Comparison of ENCODE assay signal across 22 cellular contexts in the genomic region with DNA sequence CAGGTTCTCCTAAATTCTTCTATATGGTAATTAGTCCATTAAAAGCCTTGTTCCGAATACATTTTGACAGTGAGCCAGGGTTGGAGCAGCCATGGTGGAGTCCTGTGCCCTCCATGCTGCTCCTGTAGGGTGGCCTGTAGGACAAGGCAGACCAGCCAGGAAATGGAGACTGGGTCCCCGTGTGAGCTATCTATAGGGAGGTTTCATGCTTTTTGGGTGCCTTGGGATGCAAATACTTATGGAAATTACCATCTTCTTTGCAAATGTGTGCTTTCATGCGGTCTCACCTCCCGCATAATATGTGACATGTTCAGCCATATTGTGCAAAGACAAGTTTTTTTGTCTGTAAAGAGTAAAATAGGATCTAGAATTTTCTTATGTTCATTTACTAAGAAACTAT. TPM values are rescaled to one million over a fixed set of nuclear protein-coding genes. Genes with fewer than 3 reads are reported as not detected.
DNase-seq lines count a peak whose midpoint lies in the region; ATAC-seq, FAIRE-seq and TF ChIP-seq lines count a peak whose summit lies in the region.
"Had no signal": no experiment of that assay in that cellular context is flagged by ENCODE, and none has a peak within 500 bp of the region (broad histone marks: within the 10 kb centered on the region; RNA-seq: fewer than 3 reads in every experiment).

No MANE protein-coding gene starts in this region.

- DNase-seq in activated CD4-positive, alpha-beta T cell treated with anti-CD3 and anti-CD28 coated beads, Interleukin-2, amount 10 ng/mL, durations not matched to agents 24 days and 14 days: no peak
- DNase-seq in activated CD4-positive, alpha-beta T cell treated with anti-CD3 and anti-CD28 coated beads for 4 hours: no peak
- DNase-seq in GM12891 (ENCODE audit: insufficient read length, low spot score) (no peak), osteocyte (ENCODE audit: extremely low spot score, unreplicated experiment) (peak; percentile 60), OCI-M2 (lab: John Stamatoyannopoulos, UW; ENCODE audit: unreplicated experiment) (no peak)
- DNase-seq: CD4-positive, alpha-beta T cell; NCI-H1092 treated with DMSO at 0.1 percent for 48 hours; NCI-H1436; NCI-H187 treated with DMSO at 0.1 percent for 48 hours; NCI-H2171 treated with DMSO at 0.1 percent for 48 hours; NCI-H345; NCI-H510A treated with DMSO at 0.1 percent for 48 hours; NCI-H82; NK-92 treated with Interleukin-12 subunit alpha and Interleukin-12 subunit beta, amount 100 ng/mL, for 24 hours; Right ventricle myocardium superior; RPMI8226 had no signal

- intact Hi-C loops in activated CD4-positive, alpha-beta T cell treated with anti-CD3 and anti-CD28 coated beads, Interleukin-2, amount 10 ng/mL, durations not matched to agents 24 days and 14 days (cut with micrococcal nuclease): loop anchor here (5.0 kb wide), 2 partner anchors 77 to 163 kb away; no protein-coding TSS in a partner anchor

- FAIRE-seq in GM12891 (lab: Jason Lieb, UNC): peak; percentile 16
- FAIRE-seq: D721Med, GM19239 had no signal

- peaks cover 73% of the 10 kb centered on the region for H3K36me3 Mint-ChIP-seq in activated CD4-positive, alpha-beta T cell treated with anti-CD3 and anti-CD28 coated beads, Interleukin-2, amount 10 ng/mL, durations not matched to agents 24 days and 14 days (ENCODE audit: low read depth)
- peaks cover 91% of the 10 kb centered on the region for H3K36me3 Mint-ChIP-seq in activated T-helper 17 cell treated with anti-CD3 and anti-CD28 coated beads, Interleukin-2, amount 50 U/mL, for 72 hours (ENCODE audit: low read depth)
- peaks cover 8% of the 10 kb centered on the region for H3K36me3 Mint-ChIP-seq in osteocyte (ENCODE audit: unreplicated experiment)

- no peak overlapping the region for H3K4me3 Mint-ChIP-seq in activated CD4-positive, alpha-beta T cell treated with anti-CD3 and anti-CD28 coated beads, Interleukin-2, amount 10 ng/mL, durations not matched to agents 24 days and 14 days
- H3K4me3 Mint-ChIP-seq in activated T-helper 17 cell treated with anti-CD3 and anti-CD28 coated beads, Interleukin-2, amount 50 U/mL, for 72 hours: no peak overlapping the region
- H3K4me3 Mint-ChIP-seq in osteocyte (ENCODE audit: unreplicated experiment): no peak overlapping the region
- H3K4me3 Mint-ChIP-seq: CD4-positive, alpha-beta T cell had no signal

- H3K27me3 Mint-ChIP-seq in activated CD4-positive, alpha-beta T cell treated with anti-CD3 and anti-CD28 coated beads, Interleukin-2, amount 10 ng/mL, durations not matched to agents 24 days and 14 days: no peaks in the 10 kb centered on the region
- no peaks in the 10 kb centered on the region for H3K27me3 Mint-ChIP-seq in activated T-helper 17 cell treated with anti-CD3 and anti-CD28 coated beads, Interleukin-2, amount 50 U/mL, for 72 hours
- H3K27me3 Mint-ChIP-seq in osteocyte (ENCODE audit: unreplicated experiment): no peaks in the 10 kb centered on the region
- H3K27me3 Mint-ChIP-seq: CD4-positive, alpha-beta T cell had no signal

- no peaks in the 10 kb centered on the region for H3K9me3 Mint-ChIP-seq in activated CD4-positive, alpha-beta T cell treated with anti-CD3 and anti-CD28 coated beads, Interleukin-2, amount 10 ng/mL, durations not matched to agents 24 days and 14 days
- H3K9me3 Mint-ChIP-seq in activated T-helper 17 cell treated with anti-CD3 and anti-CD28 coated beads, Interleukin-2, amount 50 U/mL, for 72 hours: no peaks in the 10 kb centered on the region
- H3K9me3 Mint-ChIP-seq in osteocyte (ENCODE audit: unreplicated experiment): no peaks in the 10 kb centered on the region
- H3K9me3 Mint-ChIP-seq: CD4-positive, alpha-beta T cell had no signal

- peak overlapping the region; percentile 61 for H3K27ac Mint-ChIP-seq in activated CD4-positive, alpha-beta T cell treated with anti-CD3 and anti-CD28 coated beads, Interleukin-2, amount 10 ng/mL, durations not matched to agents 24 days and 14 days
- H3K27ac Mint-ChIP-seq in activated T-helper 17 cell treated with anti-CD3 and anti-CD28 coated beads, Interleukin-2, amount 50 U/mL, for 72 hours: peak overlapping the region; percentile 13
- H3K27ac Mint-ChIP-seq in osteocyte (ENCODE audit: unreplicated experiment): no peak overlapping the region
- H3K27ac Mint-ChIP-seq: CD4-positive, alpha-beta T cell had no signal

- no peak for ATAC-seq in activated T-helper 17 cell treated with anti-CD3 and anti-CD28 coated beads, Interleukin-2, amount 50 U/mL, for 72 hours (replicated peaks)
- ATAC-seq in HG02588 (IDR thresholded peaks at IDR 0.05; ENCODE audit: unreplicated experiment): no peak
- no peak for ATAC-seq in HG02885 (IDR thresholded peaks at IDR 0.05; ENCODE audit: poor library complexity, unreplicated experiment)
- ATAC-seq: HCT116 had no signal

- no peak for TF ChIP-seq POLR2A in GM12891 (IDR thresholded peaks at IDR 0.05; ENCODE audit: low read depth, low read length)

- H3K4me1 Mint-ChIP-seq in activated CD4-positive, alpha-beta T cell treated with anti-CD3 and anti-CD28 coated beads, Interleukin-2, amount 10 ng/mL, durations not matched to agents 24 days and 14 days: peaks cover 82% of the 10 kb centered on the region
- H3K4me1 Mint-ChIP-seq in activated T-helper 17 cell treated with anti-CD3 and anti-CD28 coated beads, Interleukin-2, amount 50 U/mL, for 72 hours: peaks cover 43% of the 10 kb centered on the region
- H3K4me1 Mint-ChIP-seq in osteocyte (ENCODE audit: unreplicated experiment): peaks cover 22% of the 10 kb centered on the region

- TF ChIP-seq CTCF in osteocyte (IDR thresholded peaks at IDR 0.05): no peak

TF ChIP-seq in GM12891, 5 proteins besides CTCF, POLR2A, EP300 and RAD21:
- TF ChIP-seq SPI1 (IDR thresholded peaks at IDR 0.05; ENCODE audit: low read depth, low read length) (no peak), PAX5 (IDR thresholded peaks at IDR 0.05; ENCODE audit: insufficient read depth, low read length, severe bottlenecking) (no peak), TAF1 (IDR thresholded peaks at IDR 0.05; ENCODE audit: low read depth, low read length) (no peak), POU2F2 (IDR thresholded peaks at IDR 0.05; ENCODE audit: low read depth, low read length) (no peak; the same call in 1 of the 2 replicates), POLR2AphosphoS5 (IDR thresholded peaks at IDR 0.05; ENCODE audit: low read depth, low read length) (no peak)
TF ChIP-seq in GM12891: peak in this region for 0.

RNA-seq across cellular contexts. Expression of a gene that starts 58.0 kb away (rescaled TPM):
- 432 TPM in 2 replicates for total RNA-seq in activated CD4-positive, alpha-beta T cell treated with anti-CD3 and anti-CD28 coated beads, Interleukin-2, amount 10 ng/mL, durations not matched to agents 24 days and 14 days
- 28.0 TPM for polyA plus RNA-seq in GM12891 (2012; ENCODE audit: low read depth, missing spikeins)
- 100 to 1,000 TPM; 605 to 771 TPM for total RNA-seq in activated T-helper 17 cell treated with anti-CD3 and anti-CD28 coated beads, Interleukin-2, amount 50 U/mL, for 72 hours
- total RNA-seq in osteocyte: 96.2 and 98.3 TPM in 2 replicates
